ENCODE assay signal across 8 cellular contexts in genomic region chr16:30698816-30699614, GRCh38. TPM values are rescaled to one million over a fixed set of nuclear protein-coding genes. Genes with fewer than 3 reads are reported as not detected.
DNase-seq lines count a peak whose midpoint lies in the region; TF ChIP-seq lines count a peak whose summit lies in the region.

SRCAP (plus strand) TSS chr16:30699171; CDS start chr16:30700825, 1,654 bp downstream.

- H2AFZ ChIP-seq in neural cell (ENCODE audit: low read depth, low read length), result peak within 1 kb of the TSS; percentile 88

- H3F3A ChIP-seq in neural cell (ENCODE audit: insufficient read depth, low read length, poor library complexity, severe bottlenecking), result no peaks in the 10 kb centered on the region

- H3K9me3 ChIP-seq in SJCRH30 (replicated peaks) (no peaks in the 10 kb centered on the region), neural cell (ENCODE audit: low read length) (no peaks in the 10 kb centered on the region)

- no peaks in the 10 kb centered on the region for H3K9me2 ChIP-seq in neural cell (ENCODE audit: insufficient read depth, low read length)

- H3K4me2 ChIP-seq in neural cell (ENCODE audit: low read length), result peak within 1 kb of the TSS; percentile 93

- H3K36me3 Mint-ChIP-seq in stimulated activated naive CD8-positive, alpha-beta T cell treated with anti-CD3 and anti-CD28 coated beads, Interleukin-15, Interleukin-2, amounts not matched to agents 100 ng/mL and 50 ng/mL, for 24 hours (ENCODE audit: low read depth), result peaks cover 34% of the 10 kb centered on the region

- H3K27ac Mint-ChIP-seq in stimulated activated naive CD8-positive, alpha-beta T cell treated with anti-CD3 and anti-CD28 coated beads, Interleukin-15, Interleukin-2, amounts not matched to agents 100 ng/mL and 50 ng/mL, for 24 hours, result peak within 1 kb of the TSS; percentile 99

- TF ChIP-seq EP300 in neural cell (conservative IDR thresholded peaks at IDR 0.05; ENCODE audit: poor library complexity, severe bottlenecking), result no peak

- H3K4me1 ChIP-seq in SJCRH30, result peaks cover 5% of the 10 kb centered on the region; the same call in 1 of the 2 replicates

- no peak for TF ChIP-seq CTCF in LNCaP clone FGC (IDR thresholded peaks at IDR 0.05; ENCODE audit: control insufficient read depth, extremely low read depth, insufficient read depth)
- no peak for TF ChIP-seq CTCF in fibroblast of villous mesenchyme (IDR thresholded peaks at IDR 0.05; ENCODE audit: insufficient read depth, low read depth, low read length)
- no peak for TF ChIP-seq CTCF in neural cell (IDR thresholded peaks at IDR 0.05; ENCODE audit: poor library complexity, severe bottlenecking)

- TF ChIP-seq RAD21 in neural cell (conservative IDR thresholded peaks at IDR 0.05), result no peak

- H3K27me3 ChIP-seq in SJCRH30 (no peaks in the 10 kb centered on the region), neural cell (ENCODE audit: insufficient read depth, low read depth, low read length) (no peaks in the 10 kb centered on the region)

- H4K20me1 ChIP-seq in neural cell (ENCODE audit: insufficient read depth), result peaks cover 2% of the 10 kb centered on the region

- H3K27ac ChIP-seq in SJCRH30 (peak within 1 kb of the TSS; percentile 99), neural cell (ENCODE audit: low read length) (peak within 1 kb of the TSS; percentile 100)

- H3K4me3 Mint-ChIP-seq in stimulated activated naive CD8-positive, alpha-beta T cell treated with anti-CD3 and anti-CD28 coated beads, Interleukin-15, Interleukin-2, amounts not matched to agents 100 ng/mL and 50 ng/mL, for 24 hours, result peak within 1 kb of the TSS; percentile 96

- peak within 1 kb of the TSS; percentile 99 for H3K9ac ChIP-seq in neural cell (ENCODE audit: low read length)

- no peaks in the 10 kb centered on the region for H3K9me3 Mint-ChIP-seq in stimulated activated naive CD8-positive, alpha-beta T cell treated with anti-CD3 and anti-CD28 coated beads, Interleukin-15, Interleukin-2, amounts not matched to agents 100 ng/mL and 50 ng/mL, for 24 hours

- H3K4me1 Mint-ChIP-seq in stimulated activated naive CD8-positive, alpha-beta T cell treated with anti-CD3 and anti-CD28 coated beads, Interleukin-15, Interleukin-2, amounts not matched to agents 100 ng/mL and 50 ng/mL, for 24 hours (ENCODE audit: low read depth), result peaks cover 28% of the 10 kb centered on the region

- H3K4me3 ChIP-seq in LNCaP clone FGC (ENCODE audit: low read depth, low read length), result peak within 1 kb of the TSS; percentile 97
- peak within 1 kb of the TSS; percentile 90 for H3K4me3 ChIP-seq in SJCRH30
- peak within 1 kb of the TSS; percentile 95 for H3K4me3 ChIP-seq in fibroblast of villous mesenchyme (ENCODE audit: low read depth, low read length)
- peak within 1 kb of the TSS; percentile 98 for H3K4me3 ChIP-seq in neural cell (ENCODE audit: low read length)

- peaks cover 40% of the 10 kb centered on the region for H3K36me3 ChIP-seq in SJCRH30
- H3K36me3 ChIP-seq in neural cell (ENCODE audit: insufficient read depth, low read length), result peaks cover 2% of the 10 kb centered on the region

- H3K27me3 Mint-ChIP-seq in stimulated activated naive CD8-positive, alpha-beta T cell treated with anti-CD3 and anti-CD28 coated beads, Interleukin-15, Interleukin-2, amounts not matched to agents 100 ng/mL and 50 ng/mL, for 24 hours, result no peaks in the 10 kb centered on the region

- DNase-seq in EH (ENCODE audit: low read depth) (peak; percentile 85), GOT3 (lab: John Stamatoyannopoulos, UW) (peak; percentile 52), LNCaP clone FGC (ENCODE audit: low read depth) (peak; percentile 42), SJCRH30 (peak; percentile 85 to 91), activated gamma-delta T cell treated with Interleukin-2 at 50 U/mL for 16 hours (peak; percentile 74), fibroblast of villous mesenchyme (ENCODE audit: low read depth) (peak; percentile 77)

- H3K79me2 ChIP-seq in neural cell (replicated peaks; ENCODE audit: insufficient read depth, low read length), result peaks cover 29% of the 10 kb centered on the region

TF ChIP-seq in neural cell, 6 proteins besides CTCF, POLR2A, EP300 and RAD21:
- peak; percentile 72 for TF ChIP-seq MXI1 (conservative IDR thresholded peaks at IDR 0.05; ENCODE audit: poor library complexity, severe bottlenecking)
- no peak for TF ChIP-seq SMC3 (conservative IDR thresholded peaks at IDR 0.05; ENCODE audit: poor library complexity)
- peak; percentile 76 for TF ChIP-seq POLR2AphosphoS5 (IDR thresholded peaks at IDR 0.05)
- TF ChIP-seq TAF1 (IDR thresholded peaks at IDR 0.05; ENCODE audit: low read depth), result peak; percentile 50
- TF ChIP-seq, protein P1, sequence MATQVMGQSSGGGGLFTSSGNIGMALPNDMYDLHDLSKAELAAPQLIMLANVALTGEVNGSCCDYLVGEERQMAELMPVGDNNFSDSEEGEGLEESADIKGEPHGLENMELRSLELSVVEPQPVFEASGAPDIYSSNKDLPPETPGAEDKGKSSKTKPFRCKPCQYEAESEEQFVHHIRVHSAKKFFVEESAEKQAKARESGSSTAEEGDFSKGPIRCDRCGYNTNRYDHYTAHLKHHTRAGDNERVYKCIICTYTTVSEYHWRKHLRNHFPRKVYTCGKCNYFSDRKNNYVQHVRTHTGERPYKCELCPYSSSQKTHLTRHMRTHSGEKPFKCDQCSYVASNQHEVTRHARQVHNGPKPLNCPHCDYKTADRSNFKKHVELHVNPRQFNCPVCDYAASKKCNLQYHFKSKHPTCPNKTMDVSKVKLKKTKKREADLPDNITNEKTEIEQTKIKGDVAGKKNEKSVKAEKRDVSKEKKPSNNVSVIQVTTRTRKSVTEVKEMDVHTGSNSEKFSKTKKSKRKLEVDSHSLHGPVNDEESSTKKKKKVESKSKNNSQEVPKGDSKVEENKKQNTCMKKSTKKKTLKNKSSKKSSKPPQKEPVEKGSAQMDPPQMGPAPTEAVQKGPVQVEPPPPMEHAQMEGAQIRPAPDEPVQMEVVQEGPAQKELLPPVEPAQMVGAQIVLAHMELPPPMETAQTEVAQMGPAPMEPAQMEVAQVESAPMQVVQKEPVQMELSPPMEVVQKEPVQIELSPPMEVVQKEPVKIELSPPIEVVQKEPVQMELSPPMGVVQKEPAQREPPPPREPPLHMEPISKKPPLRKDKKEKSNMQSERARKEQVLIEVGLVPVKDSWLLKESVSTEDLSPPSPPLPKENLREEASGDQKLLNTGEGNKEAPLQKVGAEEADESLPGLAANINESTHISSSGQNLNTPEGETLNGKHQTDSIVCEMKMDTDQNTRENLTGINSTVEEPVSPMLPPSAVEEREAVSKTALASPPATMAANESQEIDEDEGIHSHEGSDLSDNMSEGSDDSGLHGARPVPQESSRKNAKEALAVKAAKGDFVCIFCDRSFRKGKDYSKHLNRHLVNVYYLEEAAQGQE (IDR thresholded peaks at IDR 0.05; ENCODE audit: borderline replicate concordance), result no peak

RNA-seq across cellular contexts. Expression of gene SRCAP, which starts in this region (rescaled TPM):
- 19.3 and 22.0 TPM in 2 replicates for total RNA-seq in SJCRH30 (2014; rRNA removed; shearing (Covaris generic))
- 15.1 and 16.8 TPM in 2 replicates for total RNA-seq in fibroblast of villous mesenchyme
- polyA plus RNA-seq in neural cell, result 0.76 and 2.4 TPM in 2 replicates
- 34.6 and 36.9 TPM in 2 replicates for polyA minus RNA-seq in neural cell

Comparison
In these comparisons a context has a peak if more than half of its experiments do, and no peak if none do; other contexts are left out.
1. Peak in every context shown above with its lines: DNase-seq, H3K4me3 ChIP-seq and H3K27ac ChIP-seq.